In genomic region chr20:33183292-33183691, GRCh38 we compare ENCODE assay signal across 3 cellular contexts.
A peak's percentile ranks its signal among the peaks of the same experiment; 100 is the strongest.
TF ChIP-seq lines count a peak whose summit lies in the region.

No MANE protein-coding gene starts in this region.

TF ChIP-seq in HepG2, 621 proteins besides CTCF, POLR2A, EP300 and RAD21:
- TF ChIP-seq GABPA (IDR thresholded peaks at IDR 0.05; ENCODE audit: low read depth, low read length) (no peak), GABPA (CRISPR knock-in tag; IDR thresholded peaks at IDR 0.05; ENCODE audit: low read depth) (peak; percentile 20; the same call in 1 of the 2 replicates), ZNF382 (CRISPR knock-in tag; IDR thresholded peaks at IDR 0.05; ENCODE audit: borderline replicate concordance) (no peak), KLF9 (CRISPR knock-in tag; IDR thresholded peaks at IDR 0.05; ENCODE audit: low read depth) (no peak), SIN3A (IDR thresholded peaks at IDR 0.05; ENCODE audit: borderline replicate concordance, low read depth, low read length) (no peak), SIX4 (CRISPR knock-in tag; IDR thresholded peaks at IDR 0.05) (no peak), BHLHE40 (IDR thresholded peaks at IDR 0.05; ENCODE audit: low read length) (no peak), ZNF878 (CRISPR knock-in tag; IDR thresholded peaks at IDR 0.05) (no peak), ZNF547 (CRISPR knock-in tag; IDR thresholded peaks at IDR 0.05) (no peak), ZNF337 (CRISPR knock-in tag; IDR thresholded peaks at IDR 0.05; ENCODE audit: borderline replicate concordance, low read depth) (no peak), FOXK1 (CRISPR knock-in tag; IDR thresholded peaks at IDR 0.05; ENCODE audit: borderline replicate concordance, low read depth) (no peak), ZNF10 (CRISPR knock-in tag; IDR thresholded peaks at IDR 0.05; ENCODE audit: borderline replicate concordance, low read depth) (no peak), ZNF143 (CRISPR knock-in tag; IDR thresholded peaks at IDR 0.05) (0 out of 2 replicates have a peak, but pooled peaks have one; percentile 41), NFYC (CRISPR knock-in tag; IDR thresholded peaks at IDR 0.05) (peak; percentile 38; the same call in 1 of the 2 replicates), HNRNPLL (IDR thresholded peaks at IDR 0.05; ENCODE audit: low read depth, low read length, poor library complexity, severe bottlenecking) (no peak), ZNF839 (CRISPR knock-in tag; IDR thresholded peaks at IDR 0.05; ENCODE audit: borderline replicate concordance) (no peak)

TF ChIP-seq in GM12878, 131 proteins besides CTCF, POLR2A, EP300 and RAD21:
- TF ChIP-seq MTA3 (IDR thresholded peaks at IDR 0.05; ENCODE audit: borderline replicate concordance, low read length): no peak
- TF ChIP-seq POU2F2 (IDR thresholded peaks at IDR 0.05; ENCODE audit: borderline replicate concordance, low read depth, low read length): peak; percentile 47; the same call in 1 of the 3 replicates
- TF ChIP-seq ZSCAN29 (IDR thresholded peaks at IDR 0.05): no peak
- TF ChIP-seq SIX5 (IDR thresholded peaks at IDR 0.05; ENCODE audit: low read depth, low read length, severe bottlenecking): peak; percentile 29
- TF ChIP-seq USF1 (IDR thresholded peaks at IDR 0.05; ENCODE audit: borderline replicate concordance, extremely low read length, insufficient read depth, low read depth, low read length): peak; percentile 31
- TF ChIP-seq ZNF24 (IDR thresholded peaks at IDR 0.05): no peak

TF ChIP-seq in HEK293T, 16 proteins besides CTCF, POLR2A, EP300 and RAD21:
- TF ChIP-seq BHLHE40 (IDR thresholded peaks at IDR 0.05; ENCODE audit: borderline replicate concordance): no peak
- TF ChIP-seq FOXK2 (IDR thresholded peaks at IDR 0.05): no peak
- no peak for TF ChIP-seq SUZ12 (IDR thresholded peaks at IDR 0.05)
- no peak for TF ChIP-seq NFRKB (IDR thresholded peaks at IDR 0.05)
- TF ChIP-seq HDGF (IDR thresholded peaks at IDR 0.05; ENCODE audit: borderline replicate concordance): no peak
- no peak for TF ChIP-seq SP1 (IDR thresholded peaks at IDR 0.05)
- no peak for TF ChIP-seq PKNOX1 (IDR thresholded peaks at IDR 0.05)
- TF ChIP-seq L3MBTL2 (conservative IDR thresholded peaks at IDR 0.05): no peak
- no peak for TF ChIP-seq LEF1 (IDR thresholded peaks at IDR 0.05; ENCODE audit: borderline replicate concordance)
- TF ChIP-seq TARDBP (IDR thresholded peaks at IDR 0.05): no peak
- no peak for TF ChIP-seq ELF4 (IDR thresholded peaks at IDR 0.05)
- TF ChIP-seq ARNT (IDR thresholded peaks at IDR 0.05): no peak
- no peak for TF ChIP-seq CTBP1 (IDR thresholded peaks at IDR 0.05; ENCODE audit: borderline replicate concordance)
